Comparison of ENCODE assay signal across 1 cellular context in genomic region chr2:226131299-226131784, GRCh38.
TF ChIP-seq lines count a peak whose summit lies in the region.

No MANE protein-coding gene starts in this region.

TF ChIP-seq in GM23338, 12 proteins besides CTCF, POLR2A, EP300 and RAD21 (continued from another document):
- TF ChIP-seq REST (IDR thresholded peaks at IDR 0.05; ENCODE audit: unreplicated experiment) (no peak), ZNF462 (CRISPR knock-in tag; IDR thresholded peaks at IDR 0.05) (no peak)
